In genomic region chr5:149610583-149611250, GRCh38 we compare ENCODE assay signal across 1 cellular context.
TF ChIP-seq lines count a peak whose summit lies in the region.

No MANE protein-coding gene starts in this region.

TF ChIP-seq in HepG2, 621 proteins besides CTCF, POLR2A, EP300 and RAD21:
- no peak for TF ChIP-seq CBX2 (IDR thresholded peaks at IDR 0.05; ENCODE audit: low read depth, low read length)
- TF ChIP-seq CBX2 (CRISPR knock-in tag; IDR thresholded peaks at IDR 0.05; ENCODE audit: low read depth), result no peak
- TF ChIP-seq ZFAT (CRISPR knock-in tag; conservative IDR thresholded peaks at IDR 0.05), result no peak
- TF ChIP-seq ZNF317 (CRISPR knock-in tag; IDR thresholded peaks at IDR 0.05), result peak; percentile 98
TF ChIP-seq in HepG2: peak in this region for 1.
